Comparison of ENCODE assay signal across 1 cellular context in the genomic region with DNA sequence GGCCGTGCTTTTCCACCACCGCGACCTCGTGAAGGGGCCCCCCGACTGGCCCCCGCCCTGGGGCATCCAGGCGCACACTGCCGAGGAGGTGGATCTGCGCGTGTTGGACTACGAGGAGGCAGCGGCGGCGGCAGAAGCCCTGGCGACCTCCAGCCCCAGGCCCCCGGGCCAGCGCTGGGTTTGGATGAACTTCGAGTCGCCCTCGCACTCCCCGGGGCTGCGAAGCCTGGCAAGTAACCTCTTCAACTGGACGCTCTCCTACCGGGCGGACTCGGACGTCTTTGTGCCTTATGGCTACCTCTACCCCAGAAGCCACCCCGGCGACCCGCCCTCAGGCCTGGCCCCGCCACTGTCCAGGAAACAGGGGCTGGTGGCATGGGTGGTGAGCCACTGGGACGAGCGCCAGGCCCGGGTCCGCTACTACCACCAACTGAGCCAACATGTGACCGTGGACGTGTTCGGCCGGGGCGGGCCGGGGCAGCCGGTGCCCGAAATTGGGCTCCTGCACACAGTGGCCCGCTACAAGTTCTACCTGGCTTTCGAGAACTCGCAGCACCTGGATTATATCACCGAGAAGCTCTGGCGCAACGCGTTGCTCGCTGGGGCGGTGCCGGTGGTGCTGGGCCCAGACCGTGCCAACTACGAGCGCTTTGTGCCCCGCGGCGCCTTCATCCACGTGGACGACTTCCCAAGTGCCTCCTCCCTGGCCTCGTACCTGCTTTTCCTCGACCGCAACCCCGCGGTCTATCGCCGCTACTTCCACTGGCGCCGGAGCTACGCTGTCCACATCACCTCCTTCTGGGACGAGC.
TF ChIP-seq lines count a peak whose summit lies in the region.

No MANE protein-coding gene starts in this region.

TF ChIP-seq in A549, 52 proteins besides CTCF, POLR2A, EP300 and RAD21 (continued from another document):
- TF ChIP-seq, protein P1, sequence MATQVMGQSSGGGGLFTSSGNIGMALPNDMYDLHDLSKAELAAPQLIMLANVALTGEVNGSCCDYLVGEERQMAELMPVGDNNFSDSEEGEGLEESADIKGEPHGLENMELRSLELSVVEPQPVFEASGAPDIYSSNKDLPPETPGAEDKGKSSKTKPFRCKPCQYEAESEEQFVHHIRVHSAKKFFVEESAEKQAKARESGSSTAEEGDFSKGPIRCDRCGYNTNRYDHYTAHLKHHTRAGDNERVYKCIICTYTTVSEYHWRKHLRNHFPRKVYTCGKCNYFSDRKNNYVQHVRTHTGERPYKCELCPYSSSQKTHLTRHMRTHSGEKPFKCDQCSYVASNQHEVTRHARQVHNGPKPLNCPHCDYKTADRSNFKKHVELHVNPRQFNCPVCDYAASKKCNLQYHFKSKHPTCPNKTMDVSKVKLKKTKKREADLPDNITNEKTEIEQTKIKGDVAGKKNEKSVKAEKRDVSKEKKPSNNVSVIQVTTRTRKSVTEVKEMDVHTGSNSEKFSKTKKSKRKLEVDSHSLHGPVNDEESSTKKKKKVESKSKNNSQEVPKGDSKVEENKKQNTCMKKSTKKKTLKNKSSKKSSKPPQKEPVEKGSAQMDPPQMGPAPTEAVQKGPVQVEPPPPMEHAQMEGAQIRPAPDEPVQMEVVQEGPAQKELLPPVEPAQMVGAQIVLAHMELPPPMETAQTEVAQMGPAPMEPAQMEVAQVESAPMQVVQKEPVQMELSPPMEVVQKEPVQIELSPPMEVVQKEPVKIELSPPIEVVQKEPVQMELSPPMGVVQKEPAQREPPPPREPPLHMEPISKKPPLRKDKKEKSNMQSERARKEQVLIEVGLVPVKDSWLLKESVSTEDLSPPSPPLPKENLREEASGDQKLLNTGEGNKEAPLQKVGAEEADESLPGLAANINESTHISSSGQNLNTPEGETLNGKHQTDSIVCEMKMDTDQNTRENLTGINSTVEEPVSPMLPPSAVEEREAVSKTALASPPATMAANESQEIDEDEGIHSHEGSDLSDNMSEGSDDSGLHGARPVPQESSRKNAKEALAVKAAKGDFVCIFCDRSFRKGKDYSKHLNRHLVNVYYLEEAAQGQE (IDR thresholded peaks at IDR 0.05): no peak
- no peak for TF ChIP-seq MYC (IDR thresholded peaks at IDR 0.05; ENCODE audit: borderline replicate concordance, low read length)
- TF ChIP-seq E2F6 (IDR thresholded peaks at IDR 0.05; ENCODE audit: borderline replicate concordance, low read depth): no peak
- TF ChIP-seq USF2 (IDR thresholded peaks at IDR 0.05): no peak
- no peak for TF ChIP-seq ZSCAN20 (CRISPR knock-in tag; IDR thresholded peaks at IDR 0.05)
- TF ChIP-seq TFCP2L1 (CRISPR knock-in tag; IDR thresholded peaks at IDR 0.05): no peak
- TF ChIP-seq NFE2L2 (conservative IDR thresholded peaks at IDR 0.05; ENCODE audit: low read length): no peak
- no peak for TF ChIP-seq PHF8 (IDR thresholded peaks at IDR 0.05; ENCODE audit: borderline replicate concordance, low read depth)
- TF ChIP-seq HOXA7 (CRISPR knock-in tag; IDR thresholded peaks at IDR 0.05): no peak
- no peak for TF ChIP-seq SMC3 (IDR thresholded peaks at IDR 0.05)
- no peak for TF ChIP-seq FOSL2 (IDR thresholded peaks at IDR 0.05)
- no peak for TF ChIP-seq FOSL2 (CRISPR knock-in tag; IDR thresholded peaks at IDR 0.05)
